ENCODE assay signal across 8 cellular contexts in genomic region chr7:50782376-50783208, GRCh38. TPM values are rescaled to one million over a fixed set of nuclear protein-coding genes. Genes with fewer than 3 reads are reported as not detected.
DNase-seq lines count a peak whose midpoint lies in the region; ATAC-seq and TF ChIP-seq lines count a peak whose summit lies in the region.

Gene GRB10, minus strand, starts transcription at chr7:50782896. Its CDS starts 50,574 bp downstream, at chr7:50732322.

- H3K4me3 Mint-ChIP-seq in activated naive CD8-positive, alpha-beta T cell treated with anti-CD3 and anti-CD28 coated beads, Interleukin-2, amount 10 ng/mL, durations not matched to agents 7 days and 5 days, result peak within 1 kb of the TSS; percentile 69

- peak; percentile 59 for TF ChIP-seq RAD21 in IMR-90 (IDR thresholded peaks at IDR 0.05; ENCODE audit: low read length)

- H3K9me3 ChIP-seq in IMR-90 (ENCODE audit: control insufficient read depth, insufficient read depth, low read length), result no peaks in the 10 kb centered on the region

- H3K36me3 ChIP-seq in IMR-90 (ENCODE audit: control insufficient read depth, insufficient read depth, low read length), result no peaks in the 10 kb centered on the region

- H4K20me1 ChIP-seq in IMR-90 (ENCODE audit: insufficient read depth, low read length), result peaks cover 89% of the 10 kb centered on the region

- 70% methylated on average over 46 of the region's 95 CpGs; no CpG with 5 or more reads in 1 of the 2 experiments for WGBS in IMR-90 (ENCODE audit: extremely low coverage in 2 of 2, insufficient read length in 1 of 2), 2 experiments

- no peak within 1 kb of the TSS for H3K27ac Mint-ChIP-seq in activated naive CD8-positive, alpha-beta T cell treated with anti-CD3 and anti-CD28 coated beads, Interleukin-2, amount 10 ng/mL, durations not matched to agents 7 days and 5 days

- H3K27me3 ChIP-seq in IMR-90 (ENCODE audit: control insufficient read depth, insufficient read depth, low read length), result no peaks in the 10 kb centered on the region

- peaks cover 3% of the 10 kb centered on the region; the same call in 1 of the 2 replicates for H3K4me1 ChIP-seq in IMR-90 (ENCODE audit: control insufficient read depth, insufficient read depth, low read length)

- peak within 1 kb of the TSS; percentile 53 for H2AK9ac ChIP-seq in IMR-90 (replicated peaks; ENCODE audit: low read depth, low read length, poor library complexity)

- no peak within 1 kb of the TSS for H4K8ac ChIP-seq in IMR-90 (ENCODE audit: low read depth in 2 of 2, low read length in 2 of 2)

- TF ChIP-seq POLR2A in IMR-90 (IDR thresholded peaks at IDR 0.05; ENCODE audit: low read depth, low read length), result no peak

- in situ Hi-C loops in IMR-90 (cut with MboI; ENCODE audit: low sequenced_read_pairs), result loop anchor here (25.0 kb wide), 1 partner anchor 280 kb away; no protein-coding TSS in a partner anchor

- no peak within 1 kb of the TSS for H3K9ac ChIP-seq in IMR-90 (ENCODE audit: low read depth, low read length)

- CTCF ChIA-PET in IMR-90 (lab: Yijun Ruan, JAX), result no interaction called here

- no TSS peak for BruUV-seq in IMR-90 (replicated peaks; lab: Mats Ljungman, UMichigan)

- ATAC-seq in IMR-90 (ENCODE audit: low read depth) (peak; percentile 91), Right ventricle myocardium superior (ENCODE audit: poor library complexity) (peak; percentile 89), GM21825 (IDR thresholded peaks at IDR 0.05; ENCODE audit: unreplicated experiment) (no peak), GM18907 (IDR thresholded peaks at IDR 0.05; ENCODE audit: unreplicated experiment) (no peak)
- ATAC-seq in activated naive CD8-positive, alpha-beta T cell treated with anti-CD3 and anti-CD28 coated beads, Interleukin-2, amount 10 ng/mL, durations not matched to agents 7 days and 5 days (ENCODE audit: low read depth), result peak; percentile 53

- no peak within 1 kb of the TSS for H4K5ac ChIP-seq in IMR-90 (ENCODE audit: low read depth, low read length)

- peaks cover 9% of the 10 kb centered on the region for H3K4me1 Mint-ChIP-seq in activated naive CD8-positive, alpha-beta T cell treated with anti-CD3 and anti-CD28 coated beads, Interleukin-2, amount 10 ng/mL, durations not matched to agents 7 days and 5 days

- H3K4me3 ChIP-seq in IMR-90 (ENCODE audit: insufficient read depth, low read depth, low read length), result peak within 1 kb of the TSS; percentile 47

- H3K23ac ChIP-seq in IMR-90 (ENCODE audit: low read depth, low read length), result peak within 1 kb of the TSS; percentile 25; the same call in 1 of the 2 replicates

- POLR2A ChIA-PET in IMR-90 (lab: Charles Lee; ENCODE audit: unreplicated experiment), result no interaction called here
- POLR2A ChIA-PET in activated naive CD8-positive, alpha-beta T cell treated with anti-CD3 and anti-CD28 coated beads, Interleukin-2, amount 10 ng/mL, durations not matched to agents 7 days and 5 days (lab: Charles Lee), result no interaction called here

- H4K91ac ChIP-seq in IMR-90 (ENCODE audit: insufficient read depth, low read depth, low read length), result no peak within 1 kb of the TSS

- DNase-seq in AG09319 (ENCODE audit: extremely low read depth, low read depth) (no peak), IMR-90 (peak; percentile 20), Right ventricle myocardium superior (peak; percentile 56), nucleus accumbens (lab: John Stamatoyannopoulos, UW) (peak in 54 of 56 donors; percentile 19 to 87 (median 69)), SKM-1 treated with dmso at 0.1 percent for 144 hours (lab: John Stamatoyannopoulos, UW; ENCODE audit: unreplicated experiment) (no peak)
- DNase-seq in activated naive CD8-positive, alpha-beta T cell treated with anti-CD3 and anti-CD28 coated beads, Interleukin-2, amount 10 ng/mL, durations not matched to agents 7 days and 5 days, result peak; percentile 46

- H2BK120ac ChIP-seq in IMR-90 (ENCODE audit: low read depth, low read length), result no peak within 1 kb of the TSS

- no peak within 1 kb of the TSS for H3K4ac ChIP-seq in IMR-90 (ENCODE audit: low read depth, low read length)

- peaks cover 23 to 78% of the 10 kb centered on the region in 2 experiments for H3K79me1 ChIP-seq in IMR-90 (ENCODE audit: low read depth in 1 of 2, low read length in 2 of 2)

- H3K4me2 ChIP-seq in IMR-90 (ENCODE audit: low read depth, low read length), result peak within 1 kb of the TSS; percentile 55

- no peak within 1 kb of the TSS for H3K18ac ChIP-seq in IMR-90 (ENCODE audit: low read depth, low read length)

- peaks cover 26% of the 10 kb centered on the region for H3K9me1 ChIP-seq in IMR-90 (ENCODE audit: insufficient read depth, low read length)

- H2AK5ac ChIP-seq in IMR-90 (ENCODE audit: low read depth, low read length), result no peak within 1 kb of the TSS

- H3K36me3 Mint-ChIP-seq in activated naive CD8-positive, alpha-beta T cell treated with anti-CD3 and anti-CD28 coated beads, Interleukin-2, amount 10 ng/mL, durations not matched to agents 7 days and 5 days, result peaks cover under 1% of the 10 kb centered on the region

- peaks cover 49% of the 10 kb centered on the region for H3K27me3 Mint-ChIP-seq in activated naive CD8-positive, alpha-beta T cell treated with anti-CD3 and anti-CD28 coated beads, Interleukin-2, amount 10 ng/mL, durations not matched to agents 7 days and 5 days

- H3K14ac ChIP-seq in IMR-90 (replicated peaks; ENCODE audit: low read depth, low read length), result 0 out of 2 replicates have a peak within 1 kb of the TSS, but pooled peaks have one; percentile 35

- dilution Hi-C loops in IMR-90 (cut with HindIII; ENCODE audit: low sequenced_read_pairs, unreplicated experiment), result no loop called here

- H3K27ac ChIP-seq in IMR-90 (ENCODE audit: insufficient read depth, low read length), result no peak within 1 kb of the TSS

- peak within 1 kb of the TSS; percentile 79 for H2AFZ ChIP-seq in IMR-90 (replicated peaks; ENCODE audit: low read length, poor library complexity)

- H3K56ac ChIP-seq in IMR-90 (ENCODE audit: extremely low read depth, insufficient read depth, low read length), result no peak within 1 kb of the TSS

- intact Hi-C loops in IMR-90 (cut with micrococcal nuclease) (loop anchor here (1.0 kb wide), 1 partner anchor 285 kb away; no protein-coding TSS in a partner anchor), Right ventricle myocardium superior (cut with DNase I) (loop anchor here (10.0 kb wide), 1 partner anchor 362 kb away; no protein-coding TSS in a partner anchor)

- peaks cover 3% of the 10 kb centered on the region for H3K9me3 Mint-ChIP-seq in activated naive CD8-positive, alpha-beta T cell treated with anti-CD3 and anti-CD28 coated beads, Interleukin-2, amount 10 ng/mL, durations not matched to agents 7 days and 5 days

- H2BK20ac ChIP-seq in IMR-90 (ENCODE audit: low read depth, low read length), result no peak within 1 kb of the TSS

- peak; percentile 19 for TF ChIP-seq CTCF in AG09319 (IDR thresholded peaks at IDR 0.05; ENCODE audit: low read depth, low read length)
- peak; percentile 45 for TF ChIP-seq CTCF in IMR-90 (conservative IDR thresholded peaks at IDR 0.05; ENCODE audit: low read depth, low read length)

- peak within 1 kb of the TSS; percentile 63 for H2BK5ac ChIP-seq in IMR-90 (ENCODE audit: low read depth, low read length, poor library complexity, severe bottlenecking)

- no peak within 1 kb of the TSS for H2BK15ac ChIP-seq in IMR-90 (ENCODE audit: low read depth, low read length)

TF ChIP-seq in IMR-90, 13 proteins besides CTCF, POLR2A, EP300 and RAD21:
- TF ChIP-seq MAFK (IDR thresholded peaks at IDR 0.05; ENCODE audit: low read depth, low read length), result no peak
- no peak for TF ChIP-seq CHD1 (IDR thresholded peaks at IDR 0.05; ENCODE audit: low read depth, low read length)
- TF ChIP-seq BHLHE40 (IDR thresholded peaks at IDR 0.05; ENCODE audit: low read depth, low read length), result no peak
- TF ChIP-seq MAZ (IDR thresholded peaks at IDR 0.05; ENCODE audit: borderline replicate concordance, low read depth, low read length), result 0 out of 2 replicates have a peak, but pooled peaks have one; percentile 22
- TF ChIP-seq RFX5 (IDR thresholded peaks at IDR 0.05; ENCODE audit: low read depth, low read length), result no peak
- no peak for TF ChIP-seq FOS (IDR thresholded peaks at IDR 0.05; ENCODE audit: low read depth, low read length)
- TF ChIP-seq CEBPB (IDR thresholded peaks at IDR 0.05; ENCODE audit: low read depth, low read length), result no peak
- TF ChIP-seq RCOR1 (IDR thresholded peaks at IDR 0.05; ENCODE audit: insufficient replicate concordance, low read length), result no peak
- no peak for TF ChIP-seq NFE2L2 (IDR thresholded peaks at IDR 0.05; ENCODE audit: low read depth, low read length)
- TF ChIP-seq USF2 (IDR thresholded peaks at IDR 0.05; ENCODE audit: low read depth, low read length), result peak; percentile 44; the same call in 1 of the 2 replicates
- TF ChIP-seq ELK1 (IDR thresholded peaks at IDR 0.05; ENCODE audit: borderline replicate concordance, low read depth, low read length), result no peak
- TF ChIP-seq MXI1 (IDR thresholded peaks at IDR 0.05; ENCODE audit: borderline replicate concordance, low read depth, low read length), result peak; percentile 82; the same call in 1 of the 2 replicates
- peak; percentile 41; the same call in 1 of the 2 replicates for TF ChIP-seq SMC3 (IDR thresholded peaks at IDR 0.05; ENCODE audit: low read depth, low read length)

RNA-seq across cellular contexts. Expression of gene GRB10, which starts in this region (rescaled TPM):
- total RNA-seq in IMR-90 (2012; rRNA removed) (11.7 and 15.1 TPM in 2 replicates), Right ventricle myocardium superior (32.2 TPM)
- polyA plus RNA-seq in IMR-90 (2012; rRNA removed), result 5.1 and 6.3 TPM in 2 replicates
- 3.2 and 4.4 TPM in 2 replicates for polyA plus RNA-seq in IMR-90 (2012; cell fraction: cytosol; rRNA removed)
- polyA plus RNA-seq in IMR-90 (2012; cell fraction: nucleus; rRNA removed; ENCODE audit: low replicate concordance), result 9.7 and 18.9 TPM in 2 replicates
- 1 to 10 TPM; 1.4 to 1.8 TPM for total RNA-seq in activated naive CD8-positive, alpha-beta T cell treated with anti-CD3 and anti-CD28 coated beads, Interleukin-2, amount 10 ng/mL, durations not matched to agents 7 days and 5 days

Comparison
In these comparisons a context has a peak if more than half of its experiments do, and no peak if none do; other contexts are left out.
1. DNase-seq: peak in IMR-90 (single experiment), activated naive CD8-positive, alpha-beta T cell treated with anti-CD3 and anti-CD28 coated beads, Interleukin-2, amount 10 ng/mL, durations not matched to agents 7 days and 5 days (single experiment), Right ventricle myocardium superior (single experiment) and nucleus accumbens (54 of 56); none in AG09319 (single experiment) and SKM-1 treated with dmso at 0.1 percent for 144 hours (single experiment).
2. ATAC-seq: peak in IMR-90 (single experiment), activated naive CD8-positive, alpha-beta T cell treated with anti-CD3 and anti-CD28 coated beads, Interleukin-2, amount 10 ng/mL, durations not matched to agents 7 days and 5 days (single experiment) and Right ventricle myocardium superior (single experiment); none in GM21825 (single experiment) and GM18907 (single experiment).